ENCODE assay signal across 11 cellular contexts in the genomic region with DNA sequence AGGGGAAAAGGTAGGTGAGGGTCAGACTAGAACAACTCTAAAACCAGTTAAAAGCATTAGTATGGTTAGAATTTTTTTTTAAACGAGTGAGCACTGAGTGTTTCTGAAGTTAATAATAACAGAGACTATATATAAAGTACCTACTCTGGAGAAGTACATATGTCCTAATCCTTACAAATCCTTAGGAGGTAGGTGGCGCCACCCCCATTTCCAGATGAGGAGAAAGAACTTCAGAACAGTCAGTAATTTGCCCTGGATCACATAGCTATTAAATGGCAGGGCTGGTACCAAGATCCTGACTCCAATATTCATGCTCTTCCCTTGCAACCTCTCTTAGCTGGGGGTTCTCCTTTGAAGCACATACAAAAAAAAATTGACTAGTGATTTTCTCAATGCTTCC.
DNase-seq lines count a peak whose midpoint lies in the region; ATAC-seq and TF ChIP-seq lines count a peak whose summit lies in the region.
"Had no signal": no experiment of that assay in that cellular context is flagged by ENCODE, and none has a peak within 500 bp of the region (broad histone marks: within the 10 kb centered on the region; RNA-seq: fewer than 3 reads in every experiment).

No MANE protein-coding gene starts in this region.

- no peak overlapping the region for H2AFZ ChIP-seq in HCT116 (ENCODE audit: low read depth, low read length, poor library complexity, severe bottlenecking)

- TF ChIP-seq CTCF in HCT116 (IDR thresholded peaks at IDR 0.05 in 2 of 3, conservative IDR thresholded peaks at IDR 0.05 in 1 of 3; ENCODE audit: borderline replicate concordance in 1 of 3, insufficient read depth in 1 of 3, low read depth in 2 of 3, low read length in 2 of 3), result peak; percentile 38 to 54 (median 43); a peak in 5 of 6 replicates
- TF ChIP-seq CTCF in WERI-Rb-1 (IDR thresholded peaks at IDR 0.05; ENCODE audit: low read depth, low read length), result no peak

- CTCF ChIA-PET in HCT116 (lab: Charles Lee), result interaction anchor here (0.6 to 1.3 kb wide), 8 partner anchors 9 to 81 kb away, joined by 3 to 10 read pairs (median 4); partner anchors contain the start of gene CLPB

- no peak overlapping the region for H3K9ac ChIP-seq in HCT116 (ENCODE audit: low read length)

- H3K4me3 ChIP-seq in HCT116 (replicated peaks in 1 of 2; ENCODE audit: low read depth in 1 of 2, low read length in 2 of 2) (no peak overlapping the region), WERI-Rb-1 (ENCODE audit: low read depth, low read length) (no peak overlapping the region)
- H3K4me3 ChIP-seq: SJCRH30 had no signal

- BruUV-seq in HCT116 (replicated peaks; lab: Mats Ljungman, UMichigan), result no TSS peak

- no peaks in the 10 kb centered on the region for H4K20me1 ChIP-seq in HCT116 (ENCODE audit: insufficient read depth)

- H3K27me3 ChIP-seq in HCT116 (ENCODE audit: insufficient read depth, low read length) (no peaks in the 10 kb centered on the region), WERI-Rb-1 (ENCODE audit: insufficient read depth, low read depth, severe bottlenecking) (no peaks in the 10 kb centered on the region)
- H3K27me3 ChIP-seq: SJCRH30 had no signal

- peak; percentile 35 for DNase-seq in COR-L47 (lab: John Stamatoyannopoulos, UW)
- no peak for DNase-seq in HCT116 (ENCODE audit: low read depth, low spot score)
- peak; percentile 65 for DNase-seq in WERI-Rb-1
- peak; percentile 43 for DNase-seq in left kidney (ENCODE audit: low read depth, low spot score)
- no peak for DNase-seq in activated T-cell treated with anti-CD3 and anti-CD28 coated beads, Interleukin-2, amount 50 U/mL, for 48 hours
- DNase-seq: activated CD4-positive, alpha-beta T cell treated with anti-CD3 and anti-CD28 coated beads, Interleukin-2, amount 50 U/mL, for 4 hours; NCI-H1092 treated with DMSO at 0.1 percent for 48 hours had no signal

- no peaks in the 10 kb centered on the region for H3K9me3 ChIP-seq in HCT116 (ENCODE audit: control insufficient read depth in 1 of 2, insufficient read depth in 1 of 2, low read depth in 1 of 2, low read length in 2 of 2)
- H3K9me3 ChIP-seq in WERI-Rb-1 (ENCODE audit: severe bottlenecking), result no peaks in the 10 kb centered on the region
- H3K9me3 ChIP-seq: SJCRH30 had no signal

- peak; percentile 55 for TF ChIP-seq RAD21 in HCT116 (IDR thresholded peaks at IDR 0.05; ENCODE audit: low read depth)

- H3K4me1 ChIP-seq in HCT116 (ENCODE audit: control insufficient read depth in 1 of 2, insufficient read depth in 2 of 2, low read length in 2 of 2), result peaks cover 0 to 9% of the 10 kb centered on the region in 2 experiments; a peak in 2 of 4 replicates

- H3K4me2 ChIP-seq in HCT116 (ENCODE audit: low read length), result no peak overlapping the region

- ATAC-seq in HCT116 (peak; percentile 66; the same call in 1 of the 2 replicates), HG02798 (IDR thresholded peaks at IDR 0.05; ENCODE audit: poor library complexity, unreplicated experiment) (no peak), HG03139 (IDR thresholded peaks at IDR 0.05; ENCODE audit: unreplicated experiment) (no peak)
- ATAC-seq: left lobe of liver had no signal

- intact Hi-C loops in HCT116 (cut with micrococcal nuclease), result loop anchor here (1.0 to 5.0 kb wide), 2 partner anchors 60 to 78 kb away; partner anchors contain the start of gene CLPB

- no peak for TF ChIP-seq POLR2A in HCT116 (IDR thresholded peaks at IDR 0.05; ENCODE audit: borderline replicate concordance, extremely low read depth, insufficient read depth, insufficient read length)

- 0 out of 4 replicates have a peak, but pooled peaks cover 0 to 3% of the 10 kb centered on the region in 2 experiments for H3K36me3 ChIP-seq in HCT116 (ENCODE audit: control insufficient read depth in 1 of 2, insufficient read depth in 2 of 2, low read length in 2 of 2)
- H3K36me3 ChIP-seq in WERI-Rb-1, result peaks cover 4% of the 10 kb centered on the region; the same call in 1 of the 2 replicates

- H3K9me2 ChIP-seq in HCT116 (ENCODE audit: insufficient read depth), result no peaks in the 10 kb centered on the region

- no peak overlapping the region for H3K27ac ChIP-seq in HCT116 (ENCODE audit: low read depth, low read length)
- peak overlapping the region; percentile 43 for H3K27ac ChIP-seq in WERI-Rb-1
- H3K27ac ChIP-seq: SJCRH30 had no signal

- POLR2A ChIA-PET in HCT116 (lab: Charles Lee), result no interaction called here

- RAD21 ChIA-PET in HCT116 (lab: Charles Lee; ENCODE audit: low non-redundant PET in 1 of 2, low total read pairs in 2 of 2, uncharacterized antibody in 2 of 2, unreplicated experiment in 2 of 2), result interaction anchor here (0.9 kb wide), 2 partner anchors 61 to 77 kb away, joined by 3 to 4 read pairs; no protein-coding TSS in a partner anchor

- H3K79me2 ChIP-seq in HCT116 (ENCODE audit: insufficient read depth, low read length), result no peaks in the 10 kb centered on the region

TF ChIP-seq in HCT116, 20 proteins besides CTCF, POLR2A, EP300 and RAD21:
- TF ChIP-seq SIN3A (IDR thresholded peaks at IDR 0.05; ENCODE audit: low read depth) (no peak), EZH2phosphoT487 (IDR thresholded peaks at IDR 0.05; ENCODE audit: borderline replicate concordance) (no peak), JUND (IDR thresholded peaks at IDR 0.05) (no peak), ATF3 (IDR thresholded peaks at IDR 0.05) (no peak), ZNF274 (IDR thresholded peaks at IDR 0.05; ENCODE audit: low read depth, low read length) (no peak), EZH2 (IDR thresholded peaks at IDR 0.05) (no peak)

Comparison
In these comparisons a context has a peak if more than half of its experiments do, and no peak if none do; other contexts are left out.
1. DNase-seq: peak in COR-L47 (single experiment), WERI-Rb-1 (single experiment) and left kidney (single experiment); none in HCT116 (single experiment) and activated T-cell treated with anti-CD3 and anti-CD28 coated beads, Interleukin-2, amount 50 U/mL, for 48 hours (0 of 2).